In genomic region chr2:239266779-239267410, GRCh38 we compare ENCODE assay signal across 8 cellular contexts.
A peak's percentile ranks its signal among the peaks of the same experiment; 100 is the strongest.
DNase-seq lines count a peak whose midpoint lies in the region; ATAC-seq and TF ChIP-seq lines count a peak whose summit lies in the region.

No MANE protein-coding gene starts in this region.

- H3K27me3 ChIP-seq in trophoblast cell (ENCODE audit: insufficient read depth, low read length), result no peaks in the 10 kb centered on the region

- peak overlapping the region; percentile 10 for H2BK5ac ChIP-seq in trophoblast cell (ENCODE audit: low read depth, low read length, poor library complexity)

- H3K9me3 ChIP-seq in trophoblast cell (ENCODE audit: insufficient read depth, low read depth, low read length), result peaks cover 2% of the 10 kb centered on the region

- H3K27ac ChIP-seq in coronary artery, result peak overlapping the region; percentile 75 to 80
- peak overlapping the region; percentile 79 for H3K27ac ChIP-seq in trophoblast cell (ENCODE audit: low read depth, low read length)

- H4K8ac ChIP-seq in trophoblast cell (ENCODE audit: low read depth, low read length), result peak overlapping the region; percentile 18

- no peak overlapping the region for H2AFZ ChIP-seq in trophoblast cell (ENCODE audit: insufficient read depth, low read length, poor library complexity)

- WGBS in trophoblast cell (ENCODE audit: extremely low coverage, insufficient coverage, insufficient read length), result no CpG with 5 or more reads among the region's 16 CpGs

- H2BK12ac ChIP-seq in trophoblast cell (ENCODE audit: low read length), result peak overlapping the region; percentile 53

- no peaks in the 10 kb centered on the region for H3K36me3 ChIP-seq in trophoblast cell (ENCODE audit: control insufficient read depth in 1 of 2, insufficient read depth in 2 of 2, low read length in 2 of 2)

- H3K9ac ChIP-seq in trophoblast cell (ENCODE audit: low read length), result no peak overlapping the region

- ATAC-seq in GM19351 (IDR thresholded peaks at IDR 0.05; ENCODE audit: unreplicated experiment), result peak; percentile 15
- peak; percentile 19 for ATAC-seq in HG03460 (IDR thresholded peaks at IDR 0.05; ENCODE audit: unreplicated experiment)

- H3K4me2 ChIP-seq in trophoblast cell (ENCODE audit: low read length), result no peak overlapping the region

- TF ChIP-seq CTCF in coronary artery (IDR thresholded peaks at IDR 0.05), result no peak

- DNase-seq in coronary artery (ENCODE audit: low spot score), result peak; percentile 69
- no peak for DNase-seq in trophoblast cell
- DNase-seq in NCI-H446 (lab: John Stamatoyannopoulos, UW), result no peak
- no peak for DNase-seq in iPS-NIHi11 (ENCODE audit: low spot score)
- no peak for DNase-seq in T1000 (lab: John Stamatoyannopoulos, UW)
- DNase-seq in NCI-H69 (lab: John Stamatoyannopoulos, UW), result no peak

- H3K4me3 ChIP-seq in coronary artery (peak overlapping the region; percentile 52), trophoblast cell (ENCODE audit: low read depth, low read length) (no peak overlapping the region)

- peak overlapping the region; percentile 42 for H4K91ac ChIP-seq in trophoblast cell (ENCODE audit: low read depth, low read length)

- H4K12ac ChIP-seq in trophoblast cell (ENCODE audit: low read depth, low read length), result peak overlapping the region; percentile 26

- peak overlapping the region; percentile 44 for H2AK5ac ChIP-seq in trophoblast cell (ENCODE audit: low read length)

- peaks cover 20 to 22% of the 10 kb centered on the region in 2 experiments for H3K4me1 ChIP-seq in trophoblast cell (ENCODE audit: control insufficient read depth in 1 of 2, insufficient read depth in 2 of 2, low read length in 2 of 2)

- H3K23ac ChIP-seq in trophoblast cell (ENCODE audit: low read length), result no peak overlapping the region

- peaks cover 12% of the 10 kb centered on the region for H3K79me1 ChIP-seq in trophoblast cell (ENCODE audit: low read length)

- peak overlapping the region; percentile 10 for H3K18ac ChIP-seq in trophoblast cell (ENCODE audit: low read length)

- peak overlapping the region; percentile 32 for H3K14ac ChIP-seq in trophoblast cell (ENCODE audit: low read length)

- no peak overlapping the region for H3K4ac ChIP-seq in trophoblast cell (ENCODE audit: low read depth, low read length)

- peak overlapping the region; percentile 20 for H2BK120ac ChIP-seq in trophoblast cell (ENCODE audit: insufficient read depth, low read length, poor library complexity)

- H3K79me2 ChIP-seq in trophoblast cell (ENCODE audit: control insufficient read depth, insufficient read depth, low read length, poor library complexity), result no peaks in the 10 kb centered on the region
